In genomic region chr7:127776776-127777390, GRCh38 we compare ENCODE assay signal across 17 cellular contexts.
DNase-seq lines count a peak whose midpoint lies in the region; ATAC-seq and TF ChIP-seq lines count a peak whose summit lies in the region.
"Had no signal": no experiment of that assay in that cellular context is flagged by ENCODE, and none has a peak within 500 bp of the region (broad histone marks: within the 10 kb centered on the region; RNA-seq: fewer than 3 reads in every experiment).

No MANE protein-coding gene starts in this region.

- no peak overlapping the region for H3K4me3 Mint-ChIP-seq in nephron
- H3K4me3 Mint-ChIP-seq in naive thymus-derived CD4-positive, alpha-beta T cell, result no peak overlapping the region
- H3K4me3 Mint-ChIP-seq: activated CD4-positive, alpha-beta memory T cell treated with anti-CD3 and anti-CD28 coated beads for 36 hours; CD4-positive, CD25-positive, alpha-beta regulatory T cell; stimulated activated naive B cell treated with anti-CD40 and anti-IgM and Interleukin-4, amounts not matched to agents 10 μg/mL and 1 μg/mL and 100 μg/mL, for 72 hours; T-helper 2 cell treated with Interferon-gamma antibody and Interleukin-4, amounts not matched to agents 5 μg/mL and 100 μg/mL, for 36 hours had no signal

- POLR2A ChIA-PET in BJ (lab: Charles Lee), result no interaction called here
- POLR2A ChIA-PET in naive thymus-derived CD4-positive, alpha-beta T cell (lab: Charles Lee), result interaction anchor here (1.0 kb wide), 1 partner anchor 14 kb away, joined by 3 read pairs; no protein-coding TSS in a partner anchor

- peak overlapping the region; percentile 51 to 62 (median 54) for H3K27ac Mint-ChIP-seq in nephron
- H3K27ac Mint-ChIP-seq in naive thymus-derived CD4-positive, alpha-beta T cell, result no peak overlapping the region
- H3K27ac Mint-ChIP-seq: activated CD4-positive, alpha-beta memory T cell treated with anti-CD3 and anti-CD28 coated beads for 36 hours; stimulated activated naive B cell treated with anti-CD40 and anti-IgM and Interleukin-4, amounts not matched to agents 10 μg/mL and 1 μg/mL and 100 μg/mL, for 72 hours; T-helper 2 cell treated with Interferon-gamma antibody and Interleukin-4, amounts not matched to agents 5 μg/mL and 100 μg/mL, for 36 hours had no signal

- CTCF ChIA-PET in BJ (lab: Yijun Ruan, JAX), result interaction anchor here (1.2 to 1.4 kb wide), 3 partner anchors 11 to 258 kb away, joined by 3 read pairs; no protein-coding TSS in a partner anchor
- CTCF ChIA-PET in naive thymus-derived CD4-positive, alpha-beta T cell (lab: Charles Lee), result no interaction called here

- peaks cover 14% of the 10 kb centered on the region for H3K4me1 Mint-ChIP-seq in nephron
- H3K4me1 Mint-ChIP-seq in naive thymus-derived CD4-positive, alpha-beta T cell, result peaks cover 9 to 39% (median 20%) of the 10 kb centered on the region in 7 donors

- H3K4me1 ChIP-seq in naive thymus-derived CD4-positive, alpha-beta T cell (ENCODE audit: control insufficient read depth in 2 of 2, insufficient read depth in 2 of 2, low read length in 2 of 2), result no peaks in the 10 kb centered on the region
- H3K4me1 ChIP-seq: parathyroid adenoma had no signal

- DNase-seq in BJ (ENCODE audit: low read depth), result peak; percentile 65
- peak; percentile 39 for DNase-seq in NCI-H226
- DNase-seq in epithelial cell of proximal tubule (ENCODE audit: low read depth), result peak; percentile 50
- DNase-seq in naive thymus-derived CD4-positive, alpha-beta T cell, result no peak
- DNase-seq in caudate nucleus (lab: John Stamatoyannopoulos, UW), result no peak
- no peak for DNase-seq in left ventricle myocardium superior
- DNase-seq: activated CD4-positive, alpha-beta memory T cell treated with anti-CD3 and anti-CD28 coated beads for 36 hours; activated gamma-delta T cell treated with Interleukin-2 at 50 U/mL for 16 hours; CD4-positive, CD25-positive, alpha-beta regulatory T cell; left ventricle myocardium inferior; NCI-H2107; stimulated activated naive B cell treated with anti-CD40 and anti-IgM and Interleukin-4, amounts not matched to agents 10 μg/mL and 1 μg/mL and 100 μg/mL, for 72 hours had no signal

- ATAC-seq in HG03159 (IDR thresholded peaks at IDR 0.05; ENCODE audit: unreplicated experiment), result no peak
- ATAC-seq in naive thymus-derived CD4-positive, alpha-beta T cell, result no peak
- ATAC-seq in left ventricle myocardium superior, result no peak
- ATAC-seq: stimulated activated naive B cell treated with anti-CD40 and anti-IgM and Interleukin-4, amounts not matched to agents 10 μg/mL and 1 μg/mL and 100 μg/mL, for 72 hours had no signal

- no peaks in the 10 kb centered on the region for H3K27me3 ChIP-seq in BJ (ENCODE audit: control insufficient read depth, insufficient read depth, low read length)
- no peaks in the 10 kb centered on the region for H3K27me3 ChIP-seq in naive thymus-derived CD4-positive, alpha-beta T cell (ENCODE audit: control insufficient read depth in 2 of 2, insufficient read depth in 2 of 2, low read length in 2 of 2)

- TF ChIP-seq CTCF in BJ (IDR thresholded peaks at IDR 0.05; ENCODE audit: insufficient read depth, low read depth, low read length) (no peak), epithelial cell of proximal tubule (conservative IDR thresholded peaks at IDR 0.05; ENCODE audit: low read depth, low read length) (no peak), nephron (IDR thresholded peaks at IDR 0.05; ENCODE audit: unreplicated experiment in 3 of 3) (no peak)

- intact Hi-C loops in naive thymus-derived CD4-positive, alpha-beta T cell (cut with micrococcal nuclease), result no loop called here
- intact Hi-C loops in left ventricle myocardium superior (cut with micrococcal nuclease), result no loop called here

- no peaks in the 10 kb centered on the region for H3K27me3 Mint-ChIP-seq in nephron (ENCODE audit: low read depth)
- H3K27me3 Mint-ChIP-seq in naive thymus-derived CD4-positive, alpha-beta T cell, result no peaks in the 10 kb centered on the region
- H3K27me3 Mint-ChIP-seq: activated CD4-positive, alpha-beta memory T cell treated with anti-CD3 and anti-CD28 coated beads for 36 hours; CD4-positive, CD25-positive, alpha-beta regulatory T cell; stimulated activated naive B cell treated with anti-CD40 and anti-IgM and Interleukin-4, amounts not matched to agents 10 μg/mL and 1 μg/mL and 100 μg/mL, for 72 hours had no signal

- H3K36me3 ChIP-seq in BJ (ENCODE audit: control insufficient read depth, insufficient read depth, low read length), result no peaks in the 10 kb centered on the region
- no peaks in the 10 kb centered on the region for H3K36me3 ChIP-seq in naive thymus-derived CD4-positive, alpha-beta T cell (ENCODE audit: control insufficient read depth in 2 of 3, insufficient read depth in 3 of 3, low read length in 3 of 3)
- H3K36me3 ChIP-seq: left ventricle myocardium inferior had no signal

- no peak overlapping the region for H3K4me3 ChIP-seq in BJ (ENCODE audit: low read depth, low read length)
- no peak overlapping the region for H3K4me3 ChIP-seq in epithelial cell of proximal tubule (ENCODE audit: low read depth, low read length)
- H3K4me3 ChIP-seq in naive thymus-derived CD4-positive, alpha-beta T cell (ENCODE audit: low read length), result no peak overlapping the region
- H3K4me3 ChIP-seq: left ventricle myocardium inferior had no signal

- no peak overlapping the region for H3K27ac ChIP-seq in naive thymus-derived CD4-positive, alpha-beta T cell (ENCODE audit: low read depth, low read length)
- H3K27ac ChIP-seq in caudate nucleus (ENCODE audit: low read depth, low read length), result no peak overlapping the region
- H3K27ac ChIP-seq: KMS-11, left ventricle myocardium inferior, parathyroid adenoma had no signal

- H3K9me3 Mint-ChIP-seq in nephron, result no peaks in the 10 kb centered on the region
- no peaks in the 10 kb centered on the region for H3K9me3 Mint-ChIP-seq in naive thymus-derived CD4-positive, alpha-beta T cell
- H3K9me3 Mint-ChIP-seq: activated CD4-positive, alpha-beta memory T cell treated with anti-CD3 and anti-CD28 coated beads for 36 hours; CD4-positive, CD25-positive, alpha-beta regulatory T cell; stimulated activated naive B cell treated with anti-CD40 and anti-IgM and Interleukin-4, amounts not matched to agents 10 μg/mL and 1 μg/mL and 100 μg/mL, for 72 hours; T-helper 2 cell treated with Interferon-gamma antibody and Interleukin-4, amounts not matched to agents 5 μg/mL and 100 μg/mL, for 36 hours had no signal

- H3K36me3 Mint-ChIP-seq in nephron (ENCODE audit: low read depth), result no peaks in the 10 kb centered on the region
- H3K36me3 Mint-ChIP-seq in naive thymus-derived CD4-positive, alpha-beta T cell, result peaks cover 0 to 18% (median 7%) of the 10 kb centered on the region in 5 donors

- H3K9me3 ChIP-seq in naive thymus-derived CD4-positive, alpha-beta T cell (ENCODE audit: control insufficient read depth in 2 of 3, low read length in 3 of 3), result no peaks in the 10 kb centered on the region
- H3K9me3 ChIP-seq: left ventricle myocardium inferior had no signal

Comparison
In these comparisons a context has a peak if more than half of its experiments do, and no peak if none do; other contexts are left out.
1. DNase-seq: peak in BJ (single experiment), NCI-H226 (single experiment) and epithelial cell of proximal tubule (single experiment); none in naive thymus-derived CD4-positive, alpha-beta T cell (0 of 9), caudate nucleus (0 of 61) and left ventricle myocardium superior (single experiment).
2. H3K27ac Mint-ChIP-seq: peak in nephron (3 of 3); none in naive thymus-derived CD4-positive, alpha-beta T cell (0 of 9).